In the genomic region with DNA sequence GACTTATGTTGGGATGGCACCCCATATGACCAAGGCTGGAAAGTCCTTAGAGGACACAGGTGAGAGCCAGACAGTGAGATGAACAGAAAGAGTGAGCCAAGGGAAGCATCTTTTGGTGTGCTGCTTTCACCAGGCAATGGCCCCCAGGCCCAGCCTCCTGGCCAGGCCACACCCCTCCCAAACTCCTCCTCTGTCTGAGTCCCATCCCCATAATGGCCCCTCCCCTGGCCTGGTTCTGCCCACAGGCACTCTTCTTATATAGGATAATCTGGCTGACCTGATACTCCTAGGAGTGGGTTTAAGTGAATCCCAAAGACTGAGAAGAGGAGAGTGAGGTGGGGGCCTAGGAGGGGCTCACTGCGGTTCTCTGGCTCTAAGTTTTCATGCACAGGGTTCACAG, we compare ENCODE assay signal across 2 cellular contexts.
TF ChIP-seq lines count a peak whose summit lies in the region.

No MANE protein-coding gene starts in this region.

TF ChIP-seq in HCT116, 20 proteins besides CTCF, POLR2A, EP300 and RAD21 (continued from another document):
- TF ChIP-seq, protein P1, sequence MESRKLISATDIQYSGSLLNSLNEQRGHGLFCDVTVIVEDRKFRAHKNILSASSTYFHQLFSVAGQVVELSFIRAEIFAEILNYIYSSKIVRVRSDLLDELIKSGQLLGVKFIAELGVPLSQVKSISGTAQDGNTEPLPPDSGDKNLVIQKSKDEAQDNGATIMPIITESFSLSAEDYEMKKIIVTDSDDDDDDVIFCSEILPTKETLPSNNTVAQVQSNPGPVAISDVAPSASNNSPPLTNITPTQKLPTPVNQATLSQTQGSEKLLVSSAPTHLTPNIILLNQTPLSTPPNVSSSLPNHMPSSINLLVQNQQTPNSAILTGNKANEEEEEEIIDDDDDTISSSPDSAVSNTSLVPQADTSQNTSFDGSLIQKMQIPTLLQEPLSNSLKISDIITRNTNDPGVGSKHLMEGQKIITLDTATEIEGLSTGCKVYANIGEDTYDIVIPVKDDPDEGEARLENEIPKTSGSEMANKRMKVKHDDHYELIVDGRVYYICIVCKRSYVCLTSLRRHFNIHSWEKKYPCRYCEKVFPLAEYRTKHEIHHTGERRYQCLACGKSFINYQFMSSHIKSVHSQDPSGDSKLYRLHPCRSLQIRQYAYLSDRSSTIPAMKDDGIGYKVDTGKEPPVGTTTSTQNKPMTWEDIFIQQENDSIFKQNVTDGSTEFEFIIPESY (IDR thresholded peaks at IDR 0.05; ENCODE audit: extremely low read depth, insufficient replicate concordance, low read length), result no peak

TF ChIP-seq in SK-N-SH treated with all-trans-retinoic acid at 6 μM for 48 hours, 23 proteins besides CTCF, POLR2A, EP300 and RAD21 (continued from another document):
- TF ChIP-seq, protein P2, sequence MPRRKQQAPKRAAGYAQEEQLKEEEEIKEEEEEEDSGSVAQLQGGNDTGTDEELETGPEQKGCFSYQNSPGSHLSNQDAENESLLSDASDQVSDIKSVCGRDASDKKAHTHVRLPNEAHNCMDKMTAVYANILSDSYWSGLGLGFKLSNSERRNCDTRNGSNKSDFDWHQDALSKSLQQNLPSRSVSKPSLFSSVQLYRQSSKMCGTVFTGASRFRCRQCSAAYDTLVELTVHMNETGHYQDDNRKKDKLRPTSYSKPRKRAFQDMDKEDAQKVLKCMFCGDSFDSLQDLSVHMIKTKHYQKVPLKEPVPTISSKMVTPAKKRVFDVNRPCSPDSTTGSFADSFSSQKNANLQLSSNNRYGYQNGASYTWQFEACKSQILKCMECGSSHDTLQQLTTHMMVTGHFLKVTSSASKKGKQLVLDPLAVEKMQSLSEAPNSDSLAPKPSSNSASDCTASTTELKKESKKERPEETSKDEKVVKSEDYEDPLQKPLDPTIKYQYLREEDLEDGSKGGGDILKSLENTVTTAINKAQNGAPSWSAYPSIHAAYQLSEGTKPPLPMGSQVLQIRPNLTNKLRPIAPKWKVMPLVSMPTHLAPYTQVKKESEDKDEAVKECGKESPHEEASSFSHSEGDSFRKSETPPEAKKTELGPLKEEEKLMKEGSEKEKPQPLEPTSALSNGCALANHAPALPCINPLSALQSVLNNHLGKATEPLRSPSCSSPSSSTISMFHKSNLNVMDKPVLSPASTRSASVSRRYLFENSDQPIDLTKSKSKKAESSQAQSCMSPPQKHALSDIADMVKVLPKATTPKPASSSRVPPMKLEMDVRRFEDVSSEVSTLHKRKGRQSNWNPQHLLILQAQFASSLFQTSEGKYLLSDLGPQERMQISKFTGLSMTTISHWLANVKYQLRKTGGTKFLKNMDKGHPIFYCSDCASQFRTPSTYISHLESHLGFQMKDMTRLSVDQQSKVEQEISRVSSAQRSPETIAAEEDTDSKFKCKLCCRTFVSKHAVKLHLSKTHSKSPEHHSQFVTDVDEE (CRISPR knock-in tag; IDR thresholded peaks at IDR 0.05), result no peak
TF ChIP-seq in SK-N-SH treated with all-trans-retinoic acid at 6 μM for 48 hours: peak in this region for 0.
